Comparison of ENCODE assay signal across 11 cellular contexts in the genomic region with DNA sequence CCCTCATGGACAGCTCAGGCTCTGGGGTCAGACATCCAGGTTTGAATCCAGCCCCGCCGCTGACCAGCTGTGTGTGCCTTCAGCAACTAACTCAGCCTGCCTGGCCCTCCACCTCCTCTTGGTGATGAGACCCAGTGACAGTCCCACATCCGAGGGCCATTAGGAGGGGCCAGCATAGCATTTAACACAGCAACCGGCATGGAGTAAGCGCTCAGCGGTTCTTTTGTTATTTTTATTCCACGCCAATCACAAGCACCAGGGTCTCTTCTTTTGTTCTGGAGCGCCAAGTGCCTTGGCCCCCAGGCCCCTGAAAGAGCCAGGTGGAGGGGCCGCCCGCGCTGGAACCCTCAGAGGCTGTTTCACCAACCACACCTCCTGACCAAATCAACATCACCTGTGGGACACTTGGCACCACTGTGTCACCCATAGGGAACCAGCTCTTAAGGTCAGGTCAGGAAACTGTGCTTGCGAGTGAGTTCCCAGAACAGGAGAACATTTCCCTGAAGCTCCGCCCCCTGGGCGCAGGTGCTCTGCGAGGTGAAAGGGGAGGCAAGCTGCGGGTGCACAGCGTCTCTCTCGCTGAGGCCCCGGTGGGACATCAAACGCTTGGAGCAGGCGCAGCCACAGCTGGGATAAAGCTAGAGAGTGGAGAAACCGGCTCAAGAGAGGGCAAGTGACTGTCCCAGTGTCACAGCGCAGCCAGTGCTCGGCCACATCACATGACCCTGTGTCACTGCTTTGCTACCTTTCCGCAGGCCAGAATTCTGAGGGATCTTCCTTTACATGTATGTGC.
A peak's percentile ranks its signal among the peaks of the same experiment; 100 is the strongest.
DNase-seq lines count a peak whose midpoint lies in the region; ATAC-seq and TF ChIP-seq lines count a peak whose summit lies in the region.
"Had no signal": no experiment of that assay in that cellular context is flagged by ENCODE, and none has a peak within 500 bp of the region (broad histone marks: within the 10 kb centered on the region; RNA-seq: fewer than 3 reads in every experiment).

No MANE protein-coding gene starts in this region.

- intact Hi-C loops in activated CD8-positive, alpha-beta T cell treated with anti-CD3 and anti-CD28 coated beads for 36 hours (cut with micrococcal nuclease) = no loop called here
- intact Hi-C loops in stomach (cut with DNase I; ENCODE audit: low total_unique reads) = no loop called here

- H3K36me3 ChIP-seq in stomach = no peaks in the 10 kb centered on the region

- peaks cover 3% of the 10 kb centered on the region for H3K27me3 Mint-ChIP-seq in activated CD8-positive, alpha-beta T cell treated with anti-CD3 and anti-CD28 coated beads for 36 hours

- 43 to 52% (median 46%) methylated on average over 22 to 25 of the region's 25 CpGs for WGBS in stomach, 5 donors

- H3K4me1 Mint-ChIP-seq in activated CD8-positive, alpha-beta T cell treated with anti-CD3 and anti-CD28 coated beads for 36 hours (ENCODE audit: low read depth) = peaks cover 42% of the 10 kb centered on the region

- CTCF ChIA-PET in activated CD8-positive, alpha-beta T cell treated with anti-CD3 and anti-CD28 coated beads for 36 hours (lab: Charles Lee) = interaction anchor here (1.0 to 2.1 kb wide), 5 partner anchors 8 to 875 kb away, joined by 3 to 9 read pairs (median 3); no protein-coding TSS in a partner anchor

- no peak for TF ChIP-seq CTCF in activated CD8-positive, alpha-beta T cell treated with anti-CD3 and anti-CD28 coated beads for 36 hours (IDR thresholded peaks at IDR 0.05)
- TF ChIP-seq CTCF in stomach (IDR thresholded peaks at IDR 0.05) (no peak), foreskin keratinocyte (conservative IDR thresholded peaks at IDR 0.05) (no peak)

- H3K36me3 Mint-ChIP-seq in activated CD8-positive, alpha-beta T cell treated with anti-CD3 and anti-CD28 coated beads for 36 hours (ENCODE audit: low read depth) = no peaks in the 10 kb centered on the region

- no peaks in the 10 kb centered on the region for H3K9me3 ChIP-seq in stomach

- peaks cover 13 to 32% (median 25%) of the 10 kb centered on the region in 4 donors for H3K4me1 ChIP-seq in stomach
- H3K4me1 ChIP-seq in foreskin keratinocyte = no peaks in the 10 kb centered on the region

- H3K4me3 Mint-ChIP-seq in activated CD8-positive, alpha-beta T cell treated with anti-CD3 and anti-CD28 coated beads for 36 hours = no peak overlapping the region
- H3K4me3 Mint-ChIP-seq: central memory CD8-positive, alpha-beta T cell had no signal

- no peak overlapping the region for H3K4me3 ChIP-seq in stomach

- peaks cover 0 to 9% (median 0%) of the 10 kb centered on the region in 3 donors for H3K27me3 ChIP-seq in stomach
- H3K27me3 ChIP-seq in foreskin keratinocyte = peaks cover 40% of the 10 kb centered on the region

- no peak for TF ChIP-seq EP300 in stomach (IDR thresholded peaks at IDR 0.05)

- H3K27ac ChIP-seq in stomach (peak overlapping the region in 2 of 5 donors; percentile 31 to 38), foreskin keratinocyte (no peak overlapping the region)

- peak; percentile 63 for ATAC-seq in activated CD8-positive, alpha-beta T cell treated with anti-CD3 and anti-CD28 coated beads for 36 hours
- ATAC-seq in foreskin keratinocyte (no peak), HG02885 (IDR thresholded peaks at IDR 0.05; ENCODE audit: poor library complexity, unreplicated experiment) (no peak)

- peak; percentile 30 for DNase-seq in activated CD8-positive, alpha-beta memory T cell treated with anti-CD3 and anti-CD28 coated beads, Interleukin-2, amount 50 U/mL, for 4 hours
- DNase-seq in activated CD8-positive, alpha-beta memory T cell treated with anti-CD3 and anti-CD28 coated beads for 24 hours = no peak
- DNase-seq in activated CD8-positive, alpha-beta T cell treated with anti-CD3 and anti-CD28 coated beads for 36 hours = peak; percentile 74
- DNase-seq in iPS-NIHi7 (ENCODE audit: extremely low spot score) (peak; percentile 67), stomach (peak; percentile 75), foreskin keratinocyte (no peak), epidermal melanocyte (ENCODE audit: insufficient read length, low spot score) (no peak)
- DNase-seq: foreskin melanocyte, Kasumi-1 had no signal

- peak overlapping the region; percentile 45 for H3K27ac Mint-ChIP-seq in activated CD8-positive, alpha-beta T cell treated with anti-CD3 and anti-CD28 coated beads for 36 hours

- no peaks in the 10 kb centered on the region for H3K9me3 Mint-ChIP-seq in activated CD8-positive, alpha-beta T cell treated with anti-CD3 and anti-CD28 coated beads for 36 hours
- H3K9me3 Mint-ChIP-seq: central memory CD8-positive, alpha-beta T cell had no signal

- no peak for TF ChIP-seq POLR2A in stomach (IDR thresholded peaks at IDR 0.05)

- POLR2A ChIA-PET in activated CD8-positive, alpha-beta T cell treated with anti-CD3 and anti-CD28 coated beads for 36 hours (lab: Charles Lee) = interaction anchor here (1.4 kb wide), 1 partner anchor 16 kb away, joined by 3 read pairs; no protein-coding TSS in a partner anchor

Comparison
In these comparisons a context has a peak if more than half of its experiments do, and no peak if none do; other contexts are left out.
1. DNase-seq: peak in activated CD8-positive, alpha-beta memory T cell treated with anti-CD3 and anti-CD28 coated beads, Interleukin-2, amount 50 U/mL, for 4 hours (single experiment), activated CD8-positive, alpha-beta T cell treated with anti-CD3 and anti-CD28 coated beads for 36 hours (single experiment), iPS-NIHi7 (single experiment) and stomach (single experiment); none in activated CD8-positive, alpha-beta memory T cell treated with anti-CD3 and anti-CD28 coated beads for 24 hours (single experiment), foreskin keratinocyte (0 of 2) and epidermal melanocyte (single experiment).